ENCODE assay signal across 13 cellular contexts in genomic region chr10:60846173-60846572, GRCh38.
DNase-seq lines count a peak whose midpoint lies in the region; ATAC-seq, FAIRE-seq and TF ChIP-seq lines count a peak whose summit lies in the region.
"Had no signal": no experiment of that assay in that cellular context is flagged by ENCODE, and none has a peak within 500 bp of the region (broad histone marks: within the 10 kb centered on the region; RNA-seq: fewer than 3 reads in every experiment).

No MANE protein-coding gene starts in this region.

- no peak for DNase-seq in BJ (ENCODE audit: low read depth)
- DNase-seq in KBM-7 = peak; percentile 7
- peak; percentile 37 for DNase-seq in bronchial epithelial cell (ENCODE audit: low read depth)
- peak; percentile 10 for DNase-seq in kidney glomerular epithelial cell (lab: John Stamatoyannopoulos, UW)
- no peak for DNase-seq in T-helper 17 cell
- no peak for DNase-seq in GM13977 (ENCODE audit: low spot score)
- DNase-seq in stimulated activated naive B cell treated with anti-CD40 and anti-IgM and Interleukin-4, amounts not matched to agents 10 μg/mL and 1 μg/mL and 100 μg/mL, for 72 hours = no peak
- DNase-seq: activated CD4-positive, alpha-beta memory T cell treated with anti-CD3 and anti-CD28 coated beads, Interleukin-2, amount 10 ng/mL, durations not matched to agents 7 days and 5 days; Caco-2; NCI-H2171 had no signal

- no peaks in the 10 kb centered on the region for H3K4me1 Mint-ChIP-seq in T-helper 17 cell
- H3K4me1 Mint-ChIP-seq in stimulated activated naive B cell treated with anti-CD40 and anti-IgM and Interleukin-4, amounts not matched to agents 10 μg/mL and 1 μg/mL and 100 μg/mL, for 72 hours = no peaks in the 10 kb centered on the region
- H3K4me1 Mint-ChIP-seq: activated CD4-positive, alpha-beta memory T cell treated with anti-CD3 and anti-CD28 coated beads, Interleukin-2, amount 10 ng/mL, durations not matched to agents 7 days and 5 days; memory B cell had no signal

- H3K9me3 Mint-ChIP-seq in stimulated activated naive B cell treated with anti-CD40 and anti-IgM and Interleukin-4, amounts not matched to agents 10 μg/mL and 1 μg/mL and 100 μg/mL, for 72 hours = peaks cover 0 to 4% of the 10 kb centered on the region in 2 donors
- H3K9me3 Mint-ChIP-seq: activated CD4-positive, alpha-beta memory T cell treated with anti-CD3 and anti-CD28 coated beads, Interleukin-2, amount 10 ng/mL, durations not matched to agents 7 days and 5 days had no signal

- no peaks in the 10 kb centered on the region for H3K36me3 Mint-ChIP-seq in T-helper 17 cell (ENCODE audit: low read depth)
- no peaks in the 10 kb centered on the region for H3K36me3 Mint-ChIP-seq in stimulated activated naive B cell treated with anti-CD40 and anti-IgM and Interleukin-4, amounts not matched to agents 10 μg/mL and 1 μg/mL and 100 μg/mL, for 72 hours
- H3K36me3 Mint-ChIP-seq: activated naive CD8-positive, alpha-beta T cell; memory B cell had no signal

- H3K4me3 Mint-ChIP-seq in T-helper 17 cell = no peak overlapping the region
- no peak overlapping the region for H3K4me3 Mint-ChIP-seq in stimulated activated naive B cell treated with anti-CD40 and anti-IgM and Interleukin-4, amounts not matched to agents 10 μg/mL and 1 μg/mL and 100 μg/mL, for 72 hours
- H3K4me3 Mint-ChIP-seq: activated CD4-positive, alpha-beta memory T cell treated with anti-CD3 and anti-CD28 coated beads, Interleukin-2, amount 10 ng/mL, durations not matched to agents 7 days and 5 days; activated naive CD8-positive, alpha-beta T cell; memory B cell had no signal

- in situ Hi-C loops in KBM-7 (cut with MboI; ENCODE audit: low pct_unique_long_range_greater_than_20kb, low sequenced_read_pairs) = no loop called here
- in situ Hi-C loops in GM13977 (cut with MboI; ENCODE audit: low pct_unique_long_range_greater_than_20kb, low sequenced_read_pairs, unreplicated experiment) = no loop called here

- H3K36me3 ChIP-seq in BJ (ENCODE audit: control insufficient read depth, insufficient read depth, low read length) (no peaks in the 10 kb centered on the region), bronchial epithelial cell (ENCODE audit: control insufficient read depth, insufficient read depth, low read length) (no peaks in the 10 kb centered on the region)

- FAIRE-seq in bronchial epithelial cell (lab: Jason Lieb, UNC) = no peak

- POLR2A ChIA-PET in BJ (lab: Charles Lee) = no interaction called here

- H3K27me3 Mint-ChIP-seq in T-helper 17 cell = peaks cover 17% of the 10 kb centered on the region
- no peaks in the 10 kb centered on the region for H3K27me3 Mint-ChIP-seq in stimulated activated naive B cell treated with anti-CD40 and anti-IgM and Interleukin-4, amounts not matched to agents 10 μg/mL and 1 μg/mL and 100 μg/mL, for 72 hours

- H3K27ac Mint-ChIP-seq in T-helper 17 cell = no peak overlapping the region
- no peak overlapping the region for H3K27ac Mint-ChIP-seq in stimulated activated naive B cell treated with anti-CD40 and anti-IgM and Interleukin-4, amounts not matched to agents 10 μg/mL and 1 μg/mL and 100 μg/mL, for 72 hours
- H3K27ac Mint-ChIP-seq: activated CD4-positive, alpha-beta memory T cell treated with anti-CD3 and anti-CD28 coated beads, Interleukin-2, amount 10 ng/mL, durations not matched to agents 7 days and 5 days; activated naive CD8-positive, alpha-beta T cell; memory B cell had no signal

- no peaks in the 10 kb centered on the region for H3K9me3 ChIP-seq in T-helper 17 cell (ENCODE audit: control insufficient read depth, low read length, poor library complexity, severe bottlenecking)
- H3K9me3 ChIP-seq: Caco-2 had no signal

- ATAC-seq in T-helper 17 cell (no peak), GM19397 (IDR thresholded peaks at IDR 0.05; ENCODE audit: unreplicated experiment) (no peak)
- no peak for ATAC-seq in stimulated activated naive B cell treated with anti-CD40 and anti-IgM and Interleukin-4, amounts not matched to agents 10 μg/mL and 1 μg/mL and 100 μg/mL, for 72 hours (replicated peaks)

- H3K4me3 ChIP-seq in BJ (ENCODE audit: low read depth, low read length) (no peak overlapping the region), bronchial epithelial cell (ENCODE audit: low read depth, low read length) (no peak overlapping the region)

- TF ChIP-seq CTCF in BJ (IDR thresholded peaks at IDR 0.05; ENCODE audit: insufficient read depth, low read depth, low read length) = 0 out of 2 replicates have a peak, but pooled peaks have one; percentile 3
- TF ChIP-seq CTCF in bronchial epithelial cell (IDR thresholded peaks at IDR 0.05; ENCODE audit: insufficient read depth, low read length, severe bottlenecking) = no peak
- no peak for TF ChIP-seq CTCF in GM13977 (IDR thresholded peaks at IDR 0.05; ENCODE audit: extremely low read depth, insufficient read depth, missing control alignments)

- no peaks in the 10 kb centered on the region for H3K27me3 ChIP-seq in BJ (ENCODE audit: control insufficient read depth, insufficient read depth, low read length)
- no peaks in the 10 kb centered on the region for H3K27me3 ChIP-seq in bronchial epithelial cell (ENCODE audit: control insufficient read depth, insufficient read depth, low read length)

- CTCF ChIA-PET in BJ (lab: Yijun Ruan, JAX) = interaction anchor here (1.2 to 1.3 kb wide), 2 partner anchors 9 to 284 kb away, joined by 3 to 4 read pairs; no protein-coding TSS in a partner anchor

Comparison
In these comparisons a context has a peak if more than half of its experiments do, and no peak if none do; other contexts are left out.
1. DNase-seq: peak in KBM-7 (single experiment), bronchial epithelial cell (single experiment) and kidney glomerular epithelial cell (single experiment); none in BJ (single experiment), T-helper 17 cell (0 of 3), GM13977 (single experiment) and stimulated activated naive B cell treated with anti-CD40 and anti-IgM and Interleukin-4, amounts not matched to agents 10 μg/mL and 1 μg/mL and 100 μg/mL, for 72 hours (single experiment).